1 cellular context compared by ENCODE assay signal in the genomic region with DNA sequence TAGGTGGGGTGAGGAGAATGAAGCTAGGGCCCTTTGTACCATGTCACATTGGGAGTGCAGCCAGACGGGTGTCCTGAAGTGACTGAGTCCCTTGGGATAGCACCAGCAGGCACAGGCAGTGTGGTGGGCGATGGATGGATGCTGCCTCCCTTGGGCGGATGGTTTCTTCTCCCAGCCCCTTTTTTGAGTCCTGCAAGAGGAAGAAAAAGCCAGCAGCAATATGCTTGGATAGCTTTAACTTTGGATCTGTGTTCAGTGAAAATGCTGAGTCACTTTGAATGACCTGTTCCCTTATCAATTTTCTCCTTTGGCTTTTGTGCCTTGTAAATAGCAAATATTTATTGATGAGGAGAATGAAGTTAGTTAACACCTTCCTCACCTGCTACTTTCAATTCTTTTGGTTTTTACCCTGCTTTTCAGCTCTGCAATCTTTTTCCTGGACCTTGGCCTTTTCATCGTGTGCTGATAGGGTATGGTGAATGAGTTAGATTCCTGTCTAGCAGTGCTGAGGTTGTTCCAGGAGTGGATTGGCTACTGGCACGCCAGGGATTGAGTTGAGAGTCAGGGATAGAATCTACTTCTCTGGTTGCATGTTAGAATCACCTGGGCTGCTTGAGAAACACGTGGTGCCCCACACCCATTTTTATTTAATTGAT.
TF ChIP-seq lines count a peak whose summit lies in the region.

No MANE protein-coding gene starts in this region.

TF ChIP-seq in HepG2, 621 proteins besides CTCF, POLR2A, EP300 and RAD21 (continued from another document and continues in another):
- TF ChIP-seq, protein P1, sequence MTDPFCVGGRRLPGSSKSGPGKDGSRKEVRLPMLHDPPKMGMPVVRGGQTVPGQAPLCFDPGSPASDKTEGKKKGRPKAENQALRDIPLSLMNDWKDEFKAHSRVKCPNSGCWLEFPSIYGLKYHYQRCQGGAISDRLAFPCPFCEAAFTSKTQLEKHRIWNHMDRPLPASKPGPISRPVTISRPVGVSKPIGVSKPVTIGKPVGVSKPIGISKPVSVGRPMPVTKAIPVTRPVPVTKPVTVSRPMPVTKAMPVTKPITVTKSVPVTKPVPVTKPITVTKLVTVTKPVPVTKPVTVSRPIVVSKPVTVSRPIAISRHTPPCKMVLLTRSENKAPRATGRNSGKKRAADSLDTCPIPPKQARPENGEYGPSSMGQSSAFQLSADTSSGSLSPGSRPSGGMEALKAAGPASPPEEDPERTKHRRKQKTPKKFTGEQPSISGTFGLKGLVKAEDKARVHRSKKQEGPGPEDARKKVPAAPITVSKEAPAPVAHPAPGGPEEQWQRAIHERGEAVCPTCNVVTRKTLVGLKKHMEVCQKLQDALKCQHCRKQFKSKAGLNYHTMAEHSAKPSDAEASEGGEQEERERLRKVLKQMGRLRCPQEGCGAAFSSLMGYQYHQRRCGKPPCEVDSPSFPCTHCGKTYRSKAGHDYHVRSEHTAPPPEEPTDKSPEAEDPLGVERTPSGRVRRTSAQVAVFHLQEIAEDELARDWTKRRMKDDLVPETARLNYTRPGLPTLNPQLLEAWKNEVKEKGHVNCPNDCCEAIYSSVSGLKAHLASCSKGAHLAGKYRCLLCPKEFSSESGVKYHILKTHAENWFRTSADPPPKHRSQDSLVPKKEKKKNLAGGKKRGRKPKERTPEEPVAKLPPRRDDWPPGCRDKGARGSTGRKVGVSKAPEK (CRISPR knock-in tag; IDR thresholded peaks at IDR 0.05; ENCODE audit: borderline replicate concordance): no peak
- no peak for TF ChIP-seq ZBTB21 (CRISPR knock-in tag; IDR thresholded peaks at IDR 0.05)
- no peak for TF ChIP-seq ZNF567 (CRISPR knock-in tag; IDR thresholded peaks at IDR 0.05; ENCODE audit: borderline replicate concordance)
- TF ChIP-seq GTF2F1 (IDR thresholded peaks at IDR 0.05; ENCODE audit: low read length): no peak
- TF ChIP-seq HHEX (CRISPR knock-in tag; IDR thresholded peaks at IDR 0.05): no peak
- TF ChIP-seq PHF8 (CRISPR knock-in tag; IDR thresholded peaks at IDR 0.05): no peak
- TF ChIP-seq SALL2 (CRISPR knock-in tag; IDR thresholded peaks at IDR 0.05): no peak
- TF ChIP-seq SNAPC2 (CRISPR knock-in tag; IDR thresholded peaks at IDR 0.05): 0 out of 2 replicates have a peak, but pooled peaks have one; percentile 48
- no peak for TF ChIP-seq NR2F6 (IDR thresholded peaks at IDR 0.05)
- no peak for TF ChIP-seq NR2F6 (CRISPR knock-in tag; IDR thresholded peaks at IDR 0.05)
- TF ChIP-seq NBN (conservative IDR thresholded peaks at IDR 0.05): no peak
- TF ChIP-seq ZSCAN20 (CRISPR knock-in tag; IDR thresholded peaks at IDR 0.05; ENCODE audit: borderline replicate concordance): no peak
- TF ChIP-seq ZFP82 (CRISPR knock-in tag; IDR thresholded peaks at IDR 0.05; ENCODE audit: borderline replicate concordance): no peak
- TF ChIP-seq ZNF253 (CRISPR knock-in tag; IDR thresholded peaks at IDR 0.05; ENCODE audit: borderline replicate concordance): no peak
- no peak for TF ChIP-seq RBFOX2 (IDR thresholded peaks at IDR 0.05; ENCODE audit: low read depth, low read length)
- TF ChIP-seq, protein P2, sequence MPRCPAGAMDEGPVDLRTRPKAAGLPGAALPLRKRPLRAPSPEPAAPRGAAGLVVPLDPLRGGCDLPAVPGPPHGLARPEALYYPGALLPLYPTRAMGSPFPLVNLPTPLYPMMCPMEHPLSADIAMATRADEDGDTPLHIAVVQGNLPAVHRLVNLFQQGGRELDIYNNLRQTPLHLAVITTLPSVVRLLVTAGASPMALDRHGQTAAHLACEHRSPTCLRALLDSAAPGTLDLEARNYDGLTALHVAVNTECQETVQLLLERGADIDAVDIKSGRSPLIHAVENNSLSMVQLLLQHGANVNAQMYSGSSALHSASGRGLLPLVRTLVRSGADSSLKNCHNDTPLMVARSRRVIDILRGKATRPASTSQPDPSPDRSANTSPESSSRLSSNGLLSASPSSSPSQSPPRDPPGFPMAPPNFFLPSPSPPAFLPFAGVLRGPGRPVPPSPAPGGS (CRISPR knock-in tag; IDR thresholded peaks at IDR 0.05): no peak
- TF ChIP-seq, protein P3, sequence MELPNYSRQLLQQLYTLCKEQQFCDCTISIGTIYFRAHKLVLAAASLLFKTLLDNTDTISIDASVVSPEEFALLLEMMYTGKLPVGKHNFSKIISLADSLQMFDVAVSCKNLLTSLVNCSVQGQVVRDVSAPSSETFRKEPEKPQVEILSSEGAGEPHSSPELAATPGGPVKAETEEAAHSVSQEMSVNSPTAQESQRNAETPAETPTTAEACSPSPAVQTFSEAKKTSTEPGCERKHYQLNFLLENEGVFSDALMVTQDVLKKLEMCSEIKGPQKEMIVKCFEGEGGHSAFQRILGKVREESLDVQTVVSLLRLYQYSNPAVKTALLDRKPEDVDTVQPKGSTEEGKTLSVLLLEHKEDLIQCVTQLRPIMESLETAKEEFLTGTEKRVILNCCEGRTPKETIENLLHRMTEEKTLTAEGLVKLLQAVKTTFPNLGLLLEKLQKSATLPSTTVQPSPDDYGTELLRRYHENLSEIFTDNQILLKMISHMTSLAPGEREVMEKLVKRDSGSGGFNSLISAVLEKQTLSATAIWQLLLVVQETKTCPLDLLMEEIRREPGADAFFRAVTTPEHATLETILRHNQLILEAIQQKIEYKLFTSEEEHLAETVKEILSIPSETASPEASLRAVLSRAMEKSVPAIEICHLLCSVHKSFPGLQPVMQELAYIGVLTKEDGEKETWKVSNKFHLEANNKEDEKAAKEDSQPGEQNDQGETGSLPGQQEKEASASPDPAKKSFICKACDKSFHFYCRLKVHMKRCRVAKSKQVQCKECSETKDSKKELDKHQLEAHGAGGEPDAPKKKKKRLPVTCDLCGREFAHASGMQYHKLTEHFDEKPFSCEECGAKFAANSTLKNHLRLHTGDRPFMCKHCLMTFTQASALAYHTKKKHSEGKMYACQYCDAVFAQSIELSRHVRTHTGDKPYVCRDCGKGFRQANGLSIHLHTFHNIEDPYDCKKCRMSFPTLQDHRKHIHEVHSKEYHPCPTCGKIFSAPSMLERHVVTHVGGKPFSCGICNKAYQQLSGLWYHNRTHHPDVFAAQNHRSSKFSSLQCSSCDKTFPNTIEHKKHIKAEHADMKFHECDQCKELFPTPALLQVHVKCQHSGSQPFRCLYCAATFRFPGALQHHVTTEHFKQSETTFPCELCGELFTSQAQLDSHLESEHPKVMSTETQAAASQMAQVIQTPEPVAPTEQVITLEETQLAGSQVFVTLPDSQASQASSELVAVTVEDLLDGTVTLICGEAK (IDR thresholded peaks at IDR 0.05): no peak
- TF ChIP-seq, protein P3 (CRISPR knock-in tag; IDR thresholded peaks at IDR 0.05): no peak
- no peak for TF ChIP-seq RARA (CRISPR knock-in tag; IDR thresholded peaks at IDR 0.05)
- no peak for TF ChIP-seq NFYB (CRISPR knock-in tag; IDR thresholded peaks at IDR 0.05)
- TF ChIP-seq, protein P4, sequence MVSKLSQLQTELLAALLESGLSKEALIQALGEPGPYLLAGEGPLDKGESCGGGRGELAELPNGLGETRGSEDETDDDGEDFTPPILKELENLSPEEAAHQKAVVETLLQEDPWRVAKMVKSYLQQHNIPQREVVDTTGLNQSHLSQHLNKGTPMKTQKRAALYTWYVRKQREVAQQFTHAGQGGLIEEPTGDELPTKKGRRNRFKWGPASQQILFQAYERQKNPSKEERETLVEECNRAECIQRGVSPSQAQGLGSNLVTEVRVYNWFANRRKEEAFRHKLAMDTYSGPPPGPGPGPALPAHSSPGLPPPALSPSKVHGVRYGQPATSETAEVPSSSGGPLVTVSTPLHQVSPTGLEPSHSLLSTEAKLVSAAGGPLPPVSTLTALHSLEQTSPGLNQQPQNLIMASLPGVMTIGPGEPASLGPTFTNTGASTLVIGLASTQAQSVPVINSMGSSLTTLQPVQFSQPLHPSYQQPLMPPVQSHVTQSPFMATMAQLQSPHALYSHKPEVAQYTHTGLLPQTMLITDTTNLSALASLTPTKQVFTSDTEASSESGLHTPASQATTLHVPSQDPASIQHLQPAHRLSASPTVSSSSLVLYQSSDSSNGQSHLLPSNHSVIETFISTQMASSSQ (IDR thresholded peaks at IDR 0.05; ENCODE audit: low read depth): no peak
- TF ChIP-seq, protein P4 (CRISPR knock-in tag; IDR thresholded peaks at IDR 0.05; ENCODE audit: borderline replicate concordance): no peak
- no peak for TF ChIP-seq ZNF3 (CRISPR knock-in tag; IDR thresholded peaks at IDR 0.05)
- no peak for TF ChIP-seq ZNF20 (CRISPR knock-in tag; IDR thresholded peaks at IDR 0.05)
- TF ChIP-seq SIX4 (CRISPR knock-in tag; IDR thresholded peaks at IDR 0.05): no peak
- TF ChIP-seq, protein P5, sequence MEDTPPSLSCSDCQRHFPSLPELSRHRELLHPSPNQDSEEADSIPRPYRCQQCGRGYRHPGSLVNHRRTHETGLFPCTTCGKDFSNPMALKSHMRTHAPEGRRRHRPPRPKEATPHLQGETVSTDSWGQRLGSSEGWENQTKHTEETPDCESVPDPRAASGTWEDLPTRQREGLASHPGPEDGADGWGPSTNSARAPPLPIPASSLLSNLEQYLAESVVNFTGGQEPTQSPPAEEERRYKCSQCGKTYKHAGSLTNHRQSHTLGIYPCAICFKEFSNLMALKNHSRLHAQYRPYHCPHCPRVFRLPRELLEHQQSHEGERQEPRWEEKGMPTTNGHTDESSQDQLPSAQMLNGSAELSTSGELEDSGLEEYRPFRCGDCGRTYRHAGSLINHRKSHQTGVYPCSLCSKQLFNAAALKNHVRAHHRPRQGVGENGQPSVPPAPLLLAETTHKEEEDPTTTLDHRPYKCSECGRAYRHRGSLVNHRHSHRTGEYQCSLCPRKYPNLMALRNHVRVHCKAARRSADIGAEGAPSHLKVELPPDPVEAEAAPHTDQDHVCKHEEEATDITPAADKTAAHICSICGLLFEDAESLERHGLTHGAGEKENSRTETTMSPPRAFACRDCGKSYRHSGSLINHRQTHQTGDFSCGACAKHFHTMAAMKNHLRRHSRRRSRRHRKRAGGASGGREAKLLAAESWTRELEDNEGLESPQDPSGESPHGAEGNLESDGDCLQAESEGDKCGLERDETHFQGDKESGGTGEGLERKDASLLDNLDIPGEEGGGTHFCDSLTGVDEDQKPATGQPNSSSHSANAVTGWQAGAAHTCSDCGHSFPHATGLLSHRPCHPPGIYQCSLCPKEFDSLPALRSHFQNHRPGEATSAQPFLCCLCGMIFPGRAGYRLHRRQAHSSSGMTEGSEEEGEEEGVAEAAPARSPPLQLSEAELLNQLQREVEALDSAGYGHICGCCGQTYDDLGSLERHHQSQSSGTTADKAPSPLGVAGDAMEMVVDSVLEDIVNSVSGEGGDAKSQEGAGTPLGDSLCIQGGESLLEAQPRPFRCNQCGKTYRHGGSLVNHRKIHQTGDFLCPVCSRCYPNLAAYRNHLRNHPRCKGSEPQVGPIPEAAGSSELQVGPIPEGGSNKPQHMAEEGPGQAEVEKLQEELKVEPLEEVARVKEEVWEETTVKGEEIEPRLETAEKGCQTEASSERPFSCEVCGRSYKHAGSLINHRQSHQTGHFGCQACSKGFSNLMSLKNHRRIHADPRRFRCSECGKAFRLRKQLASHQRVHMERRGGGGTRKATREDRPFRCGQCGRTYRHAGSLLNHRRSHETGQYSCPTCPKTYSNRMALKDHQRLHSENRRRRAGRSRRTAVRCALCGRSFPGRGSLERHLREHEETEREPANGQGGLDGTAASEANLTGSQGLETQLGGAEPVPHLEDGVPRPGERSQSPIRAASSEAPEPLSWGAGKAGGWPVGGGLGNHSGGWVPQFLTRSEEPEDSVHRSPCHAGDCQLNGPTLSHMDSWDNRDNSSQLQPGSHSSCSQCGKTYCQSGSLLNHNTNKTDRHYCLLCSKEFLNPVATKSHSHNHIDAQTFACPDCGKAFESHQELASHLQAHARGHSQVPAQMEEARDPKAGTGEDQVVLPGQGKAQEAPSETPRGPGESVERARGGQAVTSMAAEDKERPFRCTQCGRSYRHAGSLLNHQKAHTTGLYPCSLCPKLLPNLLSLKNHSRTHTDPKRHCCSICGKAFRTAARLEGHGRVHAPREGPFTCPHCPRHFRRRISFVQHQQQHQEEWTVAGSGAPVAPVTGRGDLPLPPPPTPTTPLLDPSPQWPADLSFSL (CRISPR knock-in tag; IDR thresholded peaks at IDR 0.05): no peak
- TF ChIP-seq NFIB (CRISPR knock-in tag; IDR thresholded peaks at IDR 0.05; ENCODE audit: borderline replicate concordance): no peak
- TF ChIP-seq ZNF317 (CRISPR knock-in tag; IDR thresholded peaks at IDR 0.05): no peak
